In genomic region chr1:24508911-24509310, GRCh38 we compare ENCODE assay signal across 16 cellular contexts. TPM values are rescaled to one million over a fixed set of nuclear protein-coding genes. Genes with fewer than 3 reads are reported as not detected.
DNase-seq lines count a peak whose midpoint lies in the region; ATAC-seq and TF ChIP-seq lines count a peak whose summit lies in the region.
"Had no signal": no experiment of that assay in that cellular context is flagged by ENCODE, and none has a peak within 500 bp of the region (broad histone marks: within the 10 kb centered on the region; RNA-seq: fewer than 3 reads in every experiment).

No MANE protein-coding gene starts in this region.

- WGBS in upper lobe of left lung, 2 donors, result 92% methylated on average over 5 of the region's 5 CpGs

- no peak overlapping the region for H3K4me3 ChIP-seq in HEK293 (ENCODE audit: low read depth, low read length)
- peak overlapping the region; percentile 60 for H3K4me3 ChIP-seq in naive thymus-derived CD4-positive, alpha-beta T cell (ENCODE audit: low read length)
- no peak overlapping the region for H3K4me3 ChIP-seq in upper lobe of left lung
- H3K4me3 ChIP-seq: Peyer's patch had no signal

- TF ChIP-seq EP300 in upper lobe of left lung (IDR thresholded peaks at IDR 0.05), result no peak

- POLR2A ChIA-PET in HEK293 (lab: Yijun Ruan, JAX), result no interaction called here
- POLR2A ChIA-PET in activated naive CD8-positive, alpha-beta T cell treated with anti-CD3 and anti-CD28 coated beads, Interleukin-2, amount 10 ng/mL, durations not matched to agents 7 days and 5 days (lab: Charles Lee), result interaction anchor here (1.5 to 12.7 kb wide), 3 partner anchors 25 to 93 kb away, joined by 3 to 562 read pairs (median 203); partner anchors contain the start of genes NIPAL3 and STPG1
- POLR2A ChIA-PET in naive thymus-derived CD4-positive, alpha-beta T cell (lab: Charles Lee), result interaction anchor here (0.9 to 27.5 kb wide), 6 partner anchors 9 to 93 kb away, joined by 3 to 929 read pairs (median 82); partner anchors contain the start of genes NIPAL3 and STPG1

- H3K36me3 Mint-ChIP-seq in activated T-cell treated with anti-CD3 and anti-CD28 coated beads, Interleukin-2, amount 50 U/mL, for 72 hours (ENCODE audit: insufficient read depth in 2 of 2), result peaks cover 8 to 36% of the 10 kb centered on the region in 2 donors
- peaks cover 39% of the 10 kb centered on the region for H3K36me3 Mint-ChIP-seq in activated naive CD8-positive, alpha-beta T cell treated with anti-CD3 and anti-CD28 coated beads, Interleukin-2, amount 10 ng/mL, durations not matched to agents 7 days and 5 days
- H3K36me3 Mint-ChIP-seq in naive thymus-derived CD4-positive, alpha-beta T cell, result peaks cover 19 to 58% (median 49%) of the 10 kb centered on the region in 5 donors

- TF ChIP-seq CTCF in HEK293 (tag by site-specific recombination; IDR thresholded peaks at IDR 0.05), result no peak
- no peak for TF ChIP-seq CTCF in upper lobe of left lung (IDR thresholded peaks at IDR 0.05)

- no peak for TF ChIP-seq POLR2A in upper lobe of left lung (IDR thresholded peaks at IDR 0.05)

- no peaks in the 10 kb centered on the region for H3K27me3 ChIP-seq in naive thymus-derived CD4-positive, alpha-beta T cell (ENCODE audit: control insufficient read depth in 2 of 2, insufficient read depth in 2 of 2, low read length in 2 of 2)
- no peaks in the 10 kb centered on the region for H3K27me3 ChIP-seq in upper lobe of left lung
- H3K27me3 ChIP-seq: Peyer's patch had no signal

- H3K27ac ChIP-seq in HEK293 (ENCODE audit: extremely low read depth, low read depth, low read length), result no peak overlapping the region
- H3K27ac ChIP-seq in naive thymus-derived CD4-positive, alpha-beta T cell (ENCODE audit: low read depth, low read length), result peak overlapping the region; percentile 99
- H3K27ac ChIP-seq in upper lobe of left lung, result no peak overlapping the region
- H3K27ac ChIP-seq: Peyer's patch had no signal

- peak overlapping the region; percentile 61 for H3K27ac Mint-ChIP-seq in activated T-cell treated with anti-CD3 and anti-CD28 coated beads, Interleukin-2, amount 50 U/mL, for 72 hours
- H3K27ac Mint-ChIP-seq in activated naive CD8-positive, alpha-beta T cell treated with anti-CD3 and anti-CD28 coated beads, Interleukin-2, amount 10 ng/mL, durations not matched to agents 7 days and 5 days, result peak overlapping the region; percentile 49
- H3K27ac Mint-ChIP-seq in naive thymus-derived CD4-positive, alpha-beta T cell, result peak overlapping the region in 8 of 9 donors; percentile 92 to 100 (median 98)

- H3K4me3 Mint-ChIP-seq in activated T-cell treated with anti-CD3 and anti-CD28 coated beads, Interleukin-2, amount 50 U/mL, for 72 hours, result peak overlapping the region; percentile 35 to 59
- H3K4me3 Mint-ChIP-seq in activated naive CD8-positive, alpha-beta T cell treated with anti-CD3 and anti-CD28 coated beads, Interleukin-2, amount 10 ng/mL, durations not matched to agents 7 days and 5 days, result peak overlapping the region; percentile 21
- peak overlapping the region; percentile 10 to 100 (median 94) for H3K4me3 Mint-ChIP-seq in naive thymus-derived CD4-positive, alpha-beta T cell
- H3K4me3 Mint-ChIP-seq: H9 had no signal

- H3K9me3 Mint-ChIP-seq in activated T-cell treated with anti-CD3 and anti-CD28 coated beads, Interleukin-2, amount 50 U/mL, for 72 hours, result no peaks in the 10 kb centered on the region
- no peaks in the 10 kb centered on the region for H3K9me3 Mint-ChIP-seq in activated naive CD8-positive, alpha-beta T cell treated with anti-CD3 and anti-CD28 coated beads, Interleukin-2, amount 10 ng/mL, durations not matched to agents 7 days and 5 days
- no peaks in the 10 kb centered on the region for H3K9me3 Mint-ChIP-seq in naive thymus-derived CD4-positive, alpha-beta T cell
- H3K9me3 Mint-ChIP-seq: H9 had no signal

- intact Hi-C loops in naive thymus-derived CD4-positive, alpha-beta T cell (cut with micrococcal nuclease), result loop anchor here (1.0 to 10.0 kb wide), 9 partner anchors 9 to 884 kb away; partner anchors contain the start of genes CLIC4 (in 1 of the 2), PNRC2 (in 1 of the 2) and RSRP1 (in 1 of the 2)

- H3K27me3 Mint-ChIP-seq in activated T-cell treated with anti-CD3 and anti-CD28 coated beads, Interleukin-2, amount 50 U/mL, for 72 hours (ENCODE audit: low read depth), result no peaks in the 10 kb centered on the region
- no peaks in the 10 kb centered on the region for H3K27me3 Mint-ChIP-seq in activated naive CD8-positive, alpha-beta T cell treated with anti-CD3 and anti-CD28 coated beads, Interleukin-2, amount 10 ng/mL, durations not matched to agents 7 days and 5 days
- H3K27me3 Mint-ChIP-seq in naive thymus-derived CD4-positive, alpha-beta T cell, result peaks cover 0 to 4% (median 0%) of the 10 kb centered on the region in 5 donors

- H3K4me1 Mint-ChIP-seq in activated T-cell treated with anti-CD3 and anti-CD28 coated beads, Interleukin-2, amount 50 U/mL, for 72 hours (ENCODE audit: low read depth), result peaks cover 82% of the 10 kb centered on the region
- peaks cover 56% of the 10 kb centered on the region for H3K4me1 Mint-ChIP-seq in activated naive CD8-positive, alpha-beta T cell treated with anti-CD3 and anti-CD28 coated beads, Interleukin-2, amount 10 ng/mL, durations not matched to agents 7 days and 5 days
- H3K4me1 Mint-ChIP-seq in naive thymus-derived CD4-positive, alpha-beta T cell, result peaks cover 55 to 80% (median 69%) of the 10 kb centered on the region in 7 donors

- ATAC-seq in activated T-cell treated with anti-CD3 and anti-CD28 coated beads, Interleukin-2, amount 50 U/mL, for 72 hours (replicated peaks in 1 of 2), result no peak
- ATAC-seq in activated naive CD8-positive, alpha-beta T cell treated with anti-CD3 and anti-CD28 coated beads, Interleukin-2, amount 10 ng/mL, durations not matched to agents 7 days and 5 days (ENCODE audit: low read depth), result no peak
- ATAC-seq in naive thymus-derived CD4-positive, alpha-beta T cell, result no peak
- ATAC-seq in upper lobe of left lung (ENCODE audit: low FRiP score in 2 of 2), result no peak

- H3K9me3 ChIP-seq in HEK293 (ENCODE audit: control insufficient read depth, insufficient read depth, low read depth, low read length) (no peaks in the 10 kb centered on the region), upper lobe of left lung (no peaks in the 10 kb centered on the region)
- H3K9me3 ChIP-seq in naive thymus-derived CD4-positive, alpha-beta T cell (ENCODE audit: control insufficient read depth in 2 of 3, low read length in 3 of 3), result no peaks in the 10 kb centered on the region
- H3K9me3 ChIP-seq: Peyer's patch had no signal

- CTCF ChIA-PET in HEK293 (lab: Yijun Ruan, JAX), result no interaction called here
- CTCF ChIA-PET in naive thymus-derived CD4-positive, alpha-beta T cell (lab: Charles Lee), result interaction anchor here (1.1 kb wide), 1 partner anchor 8 kb away, joined by 3 read pairs; no protein-coding TSS in a partner anchor

- DNase-seq in activated T-cell treated with anti-CD3 and anti-CD28 coated beads, Interleukin-2, amount 50 U/mL, for 72 hours, result no peak
- no peak for DNase-seq in activated T-cell treated with anti-CD3 and anti-CD28 coated beads, Interleukin-2, amount 50 U/mL, for 48 hours
- no peak for DNase-seq in activated naive CD8-positive, alpha-beta T cell treated with anti-CD3 and anti-CD28 coated beads, Interleukin-2, amount 10 ng/mL, durations not matched to agents 7 days and 5 days
- no peak for DNase-seq in naive thymus-derived CD4-positive, alpha-beta T cell
- DNase-seq in NCI-H146 (lab: John Stamatoyannopoulos, UW) (no peak), upper lobe of left lung (no peak)
- DNase-seq: ACHN, GF-D8, H9, IMR-90, NCI-H1417 treated with DMSO at 0.1 percent for 48 hours, NCI-H2029 treated with DMSO at 0.1 percent for 48 hours, NCI-H510A, Peyer's patch had no signal

- H3K36me3 ChIP-seq in HEK293 (ENCODE audit: control insufficient read depth in 2 of 2, insufficient read depth in 1 of 2, low read length in 2 of 2) (no peaks in the 10 kb centered on the region), upper lobe of left lung (no peaks in the 10 kb centered on the region)
- peaks cover 0 to under 1% (median 0%) of the 10 kb centered on the region in 3 experiments for H3K36me3 ChIP-seq in naive thymus-derived CD4-positive, alpha-beta T cell (ENCODE audit: control insufficient read depth in 2 of 3, insufficient read depth in 3 of 3, low read length in 3 of 3)
- H3K36me3 ChIP-seq: Peyer's patch had no signal

- no peaks in the 10 kb centered on the region for H3K4me1 ChIP-seq in HEK293 (ENCODE audit: control insufficient read depth, insufficient read depth, low read length)
- H3K4me1 ChIP-seq in naive thymus-derived CD4-positive, alpha-beta T cell (ENCODE audit: control insufficient read depth in 2 of 2, insufficient read depth in 2 of 2, low read length in 2 of 2), result peaks cover 69 to 76% of the 10 kb centered on the region in 2 donors
- peaks cover 0 to 5% (median 0%) of the 10 kb centered on the region in 4 donors for H3K4me1 ChIP-seq in upper lobe of left lung

TF ChIP-seq in HEK293, 187 proteins besides CTCF, POLR2A, EP300 and RAD21:
- TF ChIP-seq ZNF670 (tag by site-specific recombination; IDR thresholded peaks at IDR 0.05; ENCODE audit: low read depth) (no peak), ZNF121 (tag by site-specific recombination; IDR thresholded peaks at IDR 0.05) (peak; percentile 73)
TF ChIP-seq in HEK293: peak in this region for 1.

RNA-seq across cellular contexts. Expression of gene RCAN3, which starts 6.3 kb away (rescaled TPM):
- total RNA-seq in activated T-cell treated with anti-CD3 and anti-CD28 coated beads, Interleukin-2, amount 50 U/mL, for 72 hours, result 100 to 1,000 TPM; 103 to 151 TPM
- 10 to 100 TPM; 77.4 to 84.8 TPM for total RNA-seq in activated naive CD8-positive, alpha-beta T cell treated with anti-CD3 and anti-CD28 coated beads, Interleukin-2, amount 10 ng/mL, durations not matched to agents 7 days and 5 days
- total RNA-seq in naive thymus-derived CD4-positive, alpha-beta T cell, result 100 to 1,000 TPM in 4 of 5 experiments, 10 to 100 TPM in 1; 68.5 to 247 (median 183) TPM
- polyA plus RNA-seq in naive thymus-derived CD4-positive, alpha-beta T cell, result 100 to 1,000 TPM; 171 to 179 TPM
- 10 to 100 TPM; 13.6 to 35.5 (median 18.6) TPM for total RNA-seq in upper lobe of left lung

RNA-seq across cellular contexts. Expression of gene NCMAP, which starts 47.0 kb away (rescaled TPM):
- total RNA-seq in activated T-cell treated with anti-CD3 and anti-CD28 coated beads, Interleukin-2, amount 50 U/mL, for 72 hours, result 1 to 10 TPM in 1 of 2 donors, under 1 TPM in 1; 0.76 to 1.3 TPM
- under 1 TPM; 0.19 to 0.23 TPM for total RNA-seq in activated naive CD8-positive, alpha-beta T cell treated with anti-CD3 and anti-CD28 coated beads, Interleukin-2, amount 10 ng/mL, durations not matched to agents 7 days and 5 days
- total RNA-seq in naive thymus-derived CD4-positive, alpha-beta T cell, result under 1 TPM in 1 of 5 experiments, not detected in 4; 0.13 TPM
- polyA plus RNA-seq in naive thymus-derived CD4-positive, alpha-beta T cell, result under 1 TPM; 0.10 to 0.12 TPM
- 10 to 100 TPM in 1 of 6 donors, 1 to 10 TPM in 5; 3.3 to 12.8 (median 7.3) TPM for total RNA-seq in upper lobe of left lung
- total RNA-seq: IMR-90, LHCN-M2 had no signal
- polyA plus RNA-seq: IMR-90 had no signal

Comparison
In these comparisons a context has a peak if more than half of its experiments do, and no peak if none do; other contexts are left out.
1. H3K4me3 Mint-ChIP-seq: peak in every context shown above with its lines; median percentile 94 in naive thymus-derived CD4-positive, alpha-beta T cell; 47 in activated T-cell treated with anti-CD3 and anti-CD28 coated beads, Interleukin-2, amount 50 U/mL, for 72 hours; 21 in activated naive CD8-positive, alpha-beta T cell treated with anti-CD3 and anti-CD28 coated beads, Interleukin-2, amount 10 ng/mL, durations not matched to agents 7 days and 5 days.